In genomic region chr4:2412534-2412884, GRCh38 we compare ENCODE assay signal across 8 cellular contexts. TPM values are rescaled to one million over a fixed set of nuclear protein-coding genes. Genes with fewer than 3 reads are reported as not detected.
DNase-seq lines count a peak whose midpoint lies in the region; ATAC-seq, FAIRE-seq and TF ChIP-seq lines count a peak whose summit lies in the region.

No MANE protein-coding gene starts in this region.

- peak overlapping the region; percentile 63 to 70 for H3K9ac ChIP-seq in duodenal mucosa (ENCODE audit: low read depth in 1 of 2, low read length in 2 of 2)

- TF ChIP-seq CTCF in psoas muscle (IDR thresholded peaks at IDR 0.05), result no peak

- intact Hi-C loops in psoas muscle (cut with DNase I), result no loop called here

- no peaks in the 10 kb centered on the region for H3K9me3 Mint-ChIP-seq in T-helper 1 cell treated with Interleukin-12 subunit alpha and Interleukin-12 subunit beta and Interleukin-4 antibody, amounts not matched to agents 30 μg/mL and 1 μg/mL, for 36 hours

- peaks cover 3% of the 10 kb centered on the region for H3K36me3 Mint-ChIP-seq in T-helper 1 cell treated with Interleukin-12 subunit alpha and Interleukin-12 subunit beta and Interleukin-4 antibody, amounts not matched to agents 30 μg/mL and 1 μg/mL, for 36 hours (ENCODE audit: low read depth)

- peak overlapping the region; percentile 91 for H3K27ac ChIP-seq in duodenal mucosa (ENCODE audit: low read depth, low read length)
- H3K27ac ChIP-seq in psoas muscle, result peak overlapping the region; percentile 71

- peak overlapping the region; percentile 63 to 67 for H3K4me3 ChIP-seq in duodenal mucosa (ENCODE audit: low read depth in 1 of 2, low read length in 2 of 2)
- peak overlapping the region; percentile 44 for H3K4me3 ChIP-seq in psoas muscle

- peak overlapping the region; percentile 71 for H3K4me3 Mint-ChIP-seq in T-helper 1 cell treated with Interleukin-12 subunit alpha and Interleukin-12 subunit beta and Interleukin-4 antibody, amounts not matched to agents 30 μg/mL and 1 μg/mL, for 36 hours

- FAIRE-seq in RCC 7860 (lab: Jason Lieb, UNC), result no peak

- H3K36me3 ChIP-seq in duodenal mucosa (ENCODE audit: control insufficient read depth in 1 of 2, insufficient read depth in 2 of 2, low read length in 2 of 2) (no peaks in the 10 kb centered on the region), psoas muscle (ENCODE audit: insufficient read depth in 1 of 2, low read depth in 1 of 2) (no peaks in the 10 kb centered on the region)

- H3K27ac Mint-ChIP-seq in T-helper 1 cell treated with Interleukin-12 subunit alpha and Interleukin-12 subunit beta and Interleukin-4 antibody, amounts not matched to agents 30 μg/mL and 1 μg/mL, for 36 hours, result peak overlapping the region; percentile 96

- peaks cover 16% of the 10 kb centered on the region for H3K27me3 Mint-ChIP-seq in T-helper 1 cell treated with Interleukin-12 subunit alpha and Interleukin-12 subunit beta and Interleukin-4 antibody, amounts not matched to agents 30 μg/mL and 1 μg/mL, for 36 hours (ENCODE audit: low read depth)

- H3K4me1 ChIP-seq in duodenal mucosa (ENCODE audit: control insufficient read depth in 1 of 2, insufficient read depth in 2 of 2, low read length in 2 of 2) (peaks cover 40 to 44% of the 10 kb centered on the region in 2 donors), psoas muscle (peaks cover 33% of the 10 kb centered on the region)

- peak; percentile 20 for ATAC-seq in GM18858 (IDR thresholded peaks at IDR 0.05; ENCODE audit: unreplicated experiment)
- peak; percentile 32 for ATAC-seq in HG02678 (IDR thresholded peaks at IDR 0.05; ENCODE audit: unreplicated experiment)
- no peak for ATAC-seq in psoas muscle
- no peak for ATAC-seq in HG02840 (IDR thresholded peaks at IDR 0.05; ENCODE audit: low FRiP score, unreplicated experiment)
- ATAC-seq in GM21515 (IDR thresholded peaks at IDR 0.05; ENCODE audit: unreplicated experiment), result no peak

- WGBS in psoas muscle, 3 donors, result 58 to 68% (median 62%) methylated on average over 5 of the region's 5 CpGs

- no peaks in the 10 kb centered on the region for H3K9me3 ChIP-seq in duodenal mucosa (ENCODE audit: control insufficient read depth in 1 of 2, low read length in 2 of 2)
- H3K9me3 ChIP-seq in psoas muscle, result no peaks in the 10 kb centered on the region

- peaks cover 65% of the 10 kb centered on the region for H3K4me1 Mint-ChIP-seq in T-helper 1 cell treated with Interleukin-12 subunit alpha and Interleukin-12 subunit beta and Interleukin-4 antibody, amounts not matched to agents 30 μg/mL and 1 μg/mL, for 36 hours (ENCODE audit: low read depth)

- DNase-seq in psoas muscle (no peak), RCC 7860 (ENCODE audit: low spot score) (no peak)

- peaks cover 5 to 15% of the 10 kb centered on the region in 2 donors for H3K27me3 ChIP-seq in duodenal mucosa (ENCODE audit: control insufficient read depth in 1 of 2, insufficient read depth in 2 of 2, low read length in 2 of 2)
- H3K27me3 ChIP-seq in psoas muscle (ENCODE audit: insufficient read depth in 3 of 3, low read length in 2 of 3), result no peaks in the 10 kb centered on the region

RNA-seq across cellular contexts. Expression of gene ZFYVE28, which starts 5.9 kb away (rescaled TPM):
- 1 to 10 TPM; 3.4 to 7.7 (median 5.0) TPM for total RNA-seq in psoas muscle
- 1 to 10 TPM; 1.7 to 2.9 (median 2.1) TPM for polyA plus RNA-seq in psoas muscle

RNA-seq across cellular contexts. Expression of gene CFAP99, which starts 6.2 kb away (rescaled TPM):
- not detected for total RNA-seq in psoas muscle
- polyA plus RNA-seq in psoas muscle, result under 1 TPM in 2 of 3 donors, not detected in 1; 0.03 TPM

RNA-seq across cellular contexts. Expression of gene RNF4, which starts 56.4 kb away (rescaled TPM):
- total RNA-seq in psoas muscle, result 10 to 100 TPM; 20.1 to 37.7 (median 31.3) TPM
- 10 to 100 TPM; 18.1 to 50.2 (median 30.7) TPM for polyA plus RNA-seq in psoas muscle

Comparison
In these comparisons a context has a peak if more than half of its experiments do, and no peak if none do; other contexts are left out.
1. ATAC-seq: peak in GM18858 (single experiment) and HG02678 (single experiment); none in psoas muscle (0 of 4), HG02840 (single experiment) and GM21515 (single experiment).